20 cellular contexts compared by ENCODE assay signal in genomic region chr6:46104209-46104608, GRCh38.
DNase-seq lines count a peak whose midpoint lies in the region; ATAC-seq, FAIRE-seq and TF ChIP-seq lines count a peak whose summit lies in the region.
"Had no signal": no experiment of that assay in that cellular context is flagged by ENCODE, and none has a peak within 500 bp of the region (broad histone marks: within the 10 kb centered on the region; RNA-seq: fewer than 3 reads in every experiment).

No MANE protein-coding gene starts in this region.

- no peak for FAIRE-seq in RCC 7860 (lab: Jason Lieb, UNC)

- ATAC-seq in HG02798 (IDR thresholded peaks at IDR 0.05; ENCODE audit: poor library complexity, unreplicated experiment) (peak; percentile 83), HG03521 (IDR thresholded peaks at IDR 0.05; ENCODE audit: unreplicated experiment) (peak; percentile 67), GM21528 (IDR thresholded peaks at IDR 0.05; ENCODE audit: low FRiP score, unreplicated experiment) (no peak)
- ATAC-seq: lower lobe of right lung; stimulated activated memory B cell treated with anti-CD40 and anti-IgM and Interleukin-4, amounts not matched to agents 10 μg/mL and 1 μg/mL and 100 μg/mL, for 72 hours had no signal

- DNase-seq in GM10248 (ENCODE audit: extremely low spot score) (peak; percentile 14), GM19240 (ENCODE audit: insufficient read length, low spot score) (peak; percentile 12), NCI-H2029 treated with DMSO at 0.1 percent for 48 hours (lab: John Stamatoyannopoulos, UW) (no peak), superior temporal gyrus (ENCODE audit: extremely low spot score) (no peak), RCC 7860 (ENCODE audit: low spot score) (no peak)
- DNase-seq: activated CD4-positive, alpha-beta T cell treated with anti-CD3 and anti-CD28 coated beads, Interleukin-2, amount 50 U/mL, for 48 hours; activated T-cell treated with anti-CD3 and anti-CD28 coated beads, Interleukin-2, amount 50 U/mL, for 1 hour; dermis blood vessel endothelial cell; DMS153; erythroblast; lower lobe of right lung; MV-4-11; Peyer's patch; spleen; SW 1271; transverse colon had no signal

- CTCF ChIA-PET in GM10248 (lab: Yijun Ruan, JAX): interaction anchor here (1.2 to 4.1 kb wide), 4 partner anchors 10 to 306 kb away, joined by 5 to 21 read pairs (median 7); partner anchors contain the start of gene ENPP4

- no peak for TF ChIP-seq CTCF in GM10248 (IDR thresholded peaks at IDR 0.05; ENCODE audit: control extremely low read depth, extremely low read depth, low read depth, missing control alignments)

- POLR2A ChIA-PET in GM10248 (lab: Yijun Ruan, JAX): no interaction called here

Comparison
In these comparisons a context has a peak if more than half of its experiments do, and no peak if none do; other contexts are left out.
1. DNase-seq: peak in GM10248 (single experiment) and GM19240 (single experiment); none in NCI-H2029 treated with DMSO at 0.1 percent for 48 hours (single experiment), superior temporal gyrus (single experiment) and RCC 7860 (single experiment).